ENCODE assay signal across 22 cellular contexts in the genomic region with DNA sequence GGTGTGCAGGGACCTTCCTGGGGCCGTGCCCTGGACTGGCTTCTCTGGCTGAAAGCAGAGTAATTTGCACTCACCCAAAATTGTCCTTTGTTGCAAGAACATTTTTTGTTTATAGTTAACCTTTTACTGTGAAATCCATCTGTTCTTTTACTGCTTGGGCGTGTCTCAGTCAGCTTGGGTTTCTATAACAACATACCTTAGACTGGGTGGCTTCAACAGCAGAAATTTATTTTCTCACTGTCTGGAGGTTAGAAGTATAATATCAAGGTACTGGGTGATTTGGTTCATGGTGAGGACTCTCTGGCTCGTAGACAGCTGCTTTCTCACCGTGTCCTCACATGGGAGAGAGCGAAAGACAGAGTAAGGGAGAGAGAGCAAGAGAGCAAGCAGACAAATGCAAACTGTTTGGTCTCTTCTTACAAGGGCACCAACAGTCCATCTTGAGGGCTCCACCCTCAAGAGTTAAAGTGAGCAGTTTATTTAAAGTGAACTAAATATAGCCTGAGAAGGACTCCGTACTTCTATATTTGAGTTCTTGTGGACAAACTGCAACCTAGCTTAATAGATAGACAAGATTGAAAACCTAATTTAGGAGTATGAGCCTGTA.
"Had no signal": no experiment of that assay in that cellular context is flagged by ENCODE, and none has a peak within 500 bp of the region (broad histone marks: within the 10 kb centered on the region; RNA-seq: fewer than 3 reads in every experiment).

No MANE protein-coding gene starts in this region.

- H3K4me3 ChIP-seq: coronary artery, left ventricle myocardium inferior, ovary, psoas muscle, skin epidermis, stomach had no signal

- ATAC-seq: activated CD8-positive, alpha-beta T cell treated with anti-CD3 and anti-CD28 coated beads, Interleukin-2, amount 10 ng/mL, durations not matched to agents 7 days and 5 days; activated naive CD8-positive, alpha-beta T cell treated with anti-CD3 and anti-CD28 coated beads, Interleukin-2, amount 50 U/mL, for 24 hours; activated T-cell treated with anti-CD3 and anti-CD28 coated beads, Interleukin-2, amount 50 U/mL, for 4 hours; naive thymus-derived CD8-positive, alpha-beta T cell; psoas muscle; right cardiac atrium had no signal

- H3K27ac Mint-ChIP-seq: activated CD4-positive, alpha-beta T cell treated with anti-CD3 and anti-CD28 coated beads, Interleukin-2, amount 10 ng/mL, durations not matched to agents 7 days and 5 days; activated CD8-positive, alpha-beta T cell treated with anti-CD3 and anti-CD28 coated beads, Interleukin-2, amount 10 ng/mL, durations not matched to agents 7 days and 5 days; activated naive CD4-positive, alpha-beta T cell treated with anti-CD3 and anti-CD28 coated beads for 36 hours; activated naive CD8-positive, alpha-beta T cell treated with anti-CD3 and anti-CD28 coated beads, Interleukin-2, amount 50 U/mL, for 24 hours; brain; naive thymus-derived CD8-positive, alpha-beta T cell; type B pancreatic cell had no signal

- H3K9me3 ChIP-seq: ovary, psoas muscle had no signal

- H3K36me3 Mint-ChIP-seq: type B pancreatic cell had no signal

- H3K36me3 ChIP-seq: left ventricle myocardium inferior, ovary, stomach had no signal

- H3K4me1 ChIP-seq: left ventricle myocardium inferior, psoas muscle, stomach had no signal

- DNase-seq: activated CD4-positive, alpha-beta T cell treated with anti-CD3 and anti-CD28 coated beads, Interleukin-2, amount 10 ng/mL, durations not matched to agents 7 days and 5 days; activated CD4-positive, CD25-positive, alpha-beta regulatory T cell; activated CD8-positive, alpha-beta T cell treated with anti-CD3 and anti-CD28 coated beads, Interleukin-2, amount 10 ng/mL, durations not matched to agents 7 days and 5 days; activated naive CD4-positive, alpha-beta T cell treated with anti-CD3 and anti-CD28 coated beads for 36 hours; activated naive CD8-positive, alpha-beta T cell treated with anti-CD3 and anti-CD28 coated beads, Interleukin-2, amount 50 U/mL, for 24 hours; activated T-cell treated with anti-CD3 and anti-CD28 coated beads, Interleukin-2, amount 50 U/mL, for 4 hours; anterior cingulate cortex; central memory CD4-positive, alpha-beta T cell; foreskin melanocyte; glutamatergic neuron; left ventricle myocardium inferior; naive thymus-derived CD8-positive, alpha-beta T cell; ovary; psoas muscle; right cardiac atrium; stimulated activated CD4-positive, alpha-beta T cell treated with anti-CD3 and anti-CD28 coated beads, Interleukin-15, amount 100 ng/mL, for 24 hours; stimulated activated CD4-positive, alpha-beta T cell treated with anti-CD3 and anti-CD28 coated beads, Interleukin-4, amount 100 ng/mL, for 1 hour; stomach had no signal

- H3K27ac ChIP-seq: coronary artery, left ventricle myocardium inferior, ovary, psoas muscle, skin epidermis, stomach had no signal
